ENCODE assay signal across 11 cellular contexts in the genomic region with DNA sequence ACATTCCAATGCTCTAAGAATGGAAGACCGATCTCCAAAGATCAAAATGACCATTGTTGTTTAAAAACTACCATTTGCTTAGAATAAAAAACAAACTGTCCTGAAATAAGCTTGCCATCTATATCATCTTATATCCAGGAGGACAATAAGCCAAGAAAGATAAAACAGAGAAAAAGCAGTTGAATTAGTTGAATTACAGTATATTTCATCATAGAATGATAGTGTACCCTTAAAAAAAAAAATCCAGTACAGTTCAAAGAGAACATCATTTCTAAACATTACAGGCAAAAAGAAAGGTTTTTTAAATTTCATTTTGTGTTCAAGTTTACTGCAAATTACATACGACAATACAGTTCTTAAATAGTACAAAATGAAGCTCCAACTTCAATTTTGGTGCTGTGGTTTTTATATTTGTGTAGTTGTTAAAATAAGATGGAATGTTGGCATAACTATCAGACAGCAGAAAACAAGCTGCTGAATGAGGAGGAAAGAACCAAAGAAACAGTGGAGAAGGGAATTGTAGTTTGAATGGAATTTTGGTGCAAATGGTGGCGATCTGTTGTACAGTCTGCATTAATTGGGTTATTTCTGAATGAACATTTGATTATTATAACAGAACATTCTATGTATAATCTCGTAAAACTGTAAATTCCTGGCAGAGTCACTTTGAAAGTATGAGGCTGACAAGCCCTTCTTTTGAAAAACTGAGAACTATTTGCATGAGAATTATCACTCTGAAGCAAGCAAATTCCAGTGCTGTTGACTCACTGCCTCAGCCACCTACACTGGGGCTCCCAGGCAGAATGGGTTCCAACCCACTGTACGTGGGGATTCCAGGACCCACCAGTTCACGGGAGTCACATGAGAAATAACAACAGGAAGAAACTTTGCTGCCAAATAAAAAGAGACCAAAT. TPM values are rescaled to one million over a fixed set of nuclear protein-coding genes. Genes with fewer than 3 reads are reported as not detected.
DNase-seq lines count a peak whose midpoint lies in the region; ATAC-seq and TF ChIP-seq lines count a peak whose summit lies in the region.
"Had no signal": no experiment of that assay in that cellular context is flagged by ENCODE, and none has a peak within 500 bp of the region (broad histone marks: within the 10 kb centered on the region; RNA-seq: fewer than 3 reads in every experiment).

No MANE protein-coding gene starts in this region.

- H3K4me3 ChIP-seq in heart right ventricle = no peak overlapping the region
- H3K4me3 ChIP-seq: BLaER1, psoas muscle had no signal

- H3K27ac Mint-ChIP-seq in brain = peak overlapping the region in 4 of 5 experiments; percentile 31 to 96 (median 74)
- H3K27ac Mint-ChIP-seq: T-helper 1 cell treated with Interleukin-12 subunit alpha and Interleukin-12 subunit beta and Interleukin-4 antibody, amounts not matched to agents 30 μg/mL and 1 μg/mL, for 36 hours had no signal

- no peaks in the 10 kb centered on the region for H3K27me3 ChIP-seq in heart right ventricle
- H3K27me3 ChIP-seq: BLaER1 had no signal

- H3K4me3 Mint-ChIP-seq in brain = peak overlapping the region in 4 of 5 experiments; percentile 12 to 73 (median 58)
- H3K4me3 Mint-ChIP-seq: T-helper 1 cell treated with Interleukin-12 subunit alpha and Interleukin-12 subunit beta and Interleukin-4 antibody, amounts not matched to agents 30 μg/mL and 1 μg/mL, for 36 hours had no signal

- DNase-seq in heart right ventricle (no peak), Right ventricle myocardium inferior (ENCODE audit: missing footprints) (no peak), iris pigment epithelial cell (ENCODE audit: low read depth) (peak; percentile 96), hippocampal formation (lab: John Stamatoyannopoulos, UW) (no peak), NCI-H1694 treated with DMSO at 0.1 percent for 48 hours (lab: John Stamatoyannopoulos, UW) (no peak)

- TF ChIP-seq CTCF in heart right ventricle (IDR thresholded peaks at IDR 0.05) = no peak
- no peak for TF ChIP-seq CTCF in brain (conservative IDR thresholded peaks at IDR 0.05)

- peaks cover 8% of the 10 kb centered on the region for H3K36me3 Mint-ChIP-seq in brain

- H3K27me3 Mint-ChIP-seq in brain = no peaks in the 10 kb centered on the region

- intact Hi-C loops in heart right ventricle (cut with DNase I) = loop anchor here in 2 of 10 donors (5.0 to 10.0 kb wide), 2 partner anchors 38 to 50 kb away; no protein-coding TSS in a partner anchor
- intact Hi-C loops in Right ventricle myocardium inferior (cut with DNase I) = no loop called here

- peaks cover 0 to 5% (median 0%) of the 10 kb centered on the region in 5 experiments for H3K9me3 Mint-ChIP-seq in brain
- H3K9me3 Mint-ChIP-seq: T-helper 1 cell treated with Interleukin-12 subunit alpha and Interleukin-12 subunit beta and Interleukin-4 antibody, amounts not matched to agents 30 μg/mL and 1 μg/mL, for 36 hours had no signal

- peak overlapping the region in 8 of 10 donors; percentile 3 to 74 (median 42) for H3K27ac ChIP-seq in heart right ventricle
- H3K27ac ChIP-seq: BLaER1, psoas muscle had no signal

- H3K36me3 ChIP-seq in heart right ventricle = no peaks in the 10 kb centered on the region
- H3K36me3 ChIP-seq: BLaER1 had no signal

- peak in 5 of 8 donors; percentile 66 to 81 (median 69) for ATAC-seq in heart right ventricle
- ATAC-seq in Right ventricle myocardium inferior = no peak
- no peak for ATAC-seq in HG02840 (IDR thresholded peaks at IDR 0.05; ENCODE audit: low FRiP score, unreplicated experiment)
- no peak for ATAC-seq in GM19463 (IDR thresholded peaks at IDR 0.05; ENCODE audit: unreplicated experiment)
- ATAC-seq: psoas muscle had no signal

- H3K4me1 Mint-ChIP-seq in brain = peaks cover 50% of the 10 kb centered on the region

- H3K4me1 ChIP-seq in heart right ventricle = peaks cover 12 to 74% (median 47%) of the 10 kb centered on the region in 9 donors
- H3K4me1 ChIP-seq: BLaER1, psoas muscle had no signal

- 42 to 49% methylated on average over 6 of the region's 6 CpGs for WGBS in heart right ventricle, 2 donors

- H3K9me3 ChIP-seq in heart right ventricle = no peaks in the 10 kb centered on the region
- H3K9me3 ChIP-seq: BLaER1, psoas muscle had no signal

RNA-seq across cellular contexts. Expression of a gene that starts 37.7 kb away (rescaled TPM):
- total RNA-seq in heart right ventricle = 10 to 100 TPM; 41.5 to 65.8 (median 58.2) TPM
- polyA plus RNA-seq in heart right ventricle = 10 to 100 TPM; 44.3 to 50.8 TPM
- total RNA-seq in Right ventricle myocardium inferior = 63.7 TPM
- polyA plus RNA-seq in brain (ENCODE audit: insufficient read depth, low read depth, low replicate concordance) = 26.4 TPM

Comparison
In these comparisons a context has a peak if more than half of its experiments do, and no peak if none do; other contexts are left out.
1. ATAC-seq: peak in heart right ventricle (5 of 8); none in Right ventricle myocardium inferior (single experiment), HG02840 (single experiment) and GM19463 (single experiment).